ENCODE assay signal across 9 cellular contexts in genomic region chr1:212062832-212063438, GRCh38. TPM values are rescaled to one million over a fixed set of nuclear protein-coding genes. Genes with fewer than 3 reads are reported as not detected.
DNase-seq lines count a peak whose midpoint lies in the region; ATAC-seq, FAIRE-seq and TF ChIP-seq lines count a peak whose summit lies in the region.
"Had no signal": no experiment of that assay in that cellular context is flagged by ENCODE, and none has a peak within 500 bp of the region (broad histone marks: within the 10 kb centered on the region; RNA-seq: fewer than 3 reads in every experiment).

No MANE protein-coding gene starts in this region.

- no peak for TF ChIP-seq POLR2A in H54 (IDR thresholded peaks at IDR 0.05; ENCODE audit: low read depth, low read length)

- no peak overlapping the region for H3K27ac ChIP-seq in CD8-positive, alpha-beta T cell (ENCODE audit: low read depth, low read length)
- no peak overlapping the region for H3K27ac ChIP-seq in PC-9
- H3K27ac ChIP-seq: epithelial cell of prostate had no signal

- intact Hi-C loops in CD8-positive, alpha-beta T cell (cut with DNase I, micrococcal nuclease) = loop anchor here (1.0 to 10.0 kb wide), 5 partner anchors 228 to 722 kb away; no protein-coding TSS in a partner anchor
- intact Hi-C loops in PC-9 (cut with micrococcal nuclease; ENCODE audit: unreplicated experiment) = loop anchor here (1.0 to 2.0 kb wide), 3 partner anchors 228 to 930 kb away; no protein-coding TSS in a partner anchor
- intact Hi-C loops in activated T-helper 2 cell treated with anti-CD3 and anti-CD28 coated beads, Interferon-gamma antibody, Interleukin-2, Interleukin-4, amounts not matched to agents 10 μg/mL and 5 μg/mL and 100 μg/mL, durations not matched to agents 14 hours and 24 hours and 36 hours (cut with micrococcal nuclease) = loop anchor here (2.0 kb wide), 2 partner anchors 306 to 394 kb away; no protein-coding TSS in a partner anchor

- no peaks in the 10 kb centered on the region for H3K79me2 ChIP-seq in PC-9 (ENCODE audit: low read depth)

- no peaks in the 10 kb centered on the region for H3K36me3 Mint-ChIP-seq in CD8-positive, alpha-beta T cell
- H3K36me3 Mint-ChIP-seq in effector memory CD8-positive, alpha-beta T cell (ENCODE audit: insufficient read depth) = no peaks in the 10 kb centered on the region
- H3K36me3 Mint-ChIP-seq in activated T-helper 2 cell treated with anti-CD3 and anti-CD28 coated beads, Interferon-gamma antibody, Interleukin-2, Interleukin-4, amounts not matched to agents 10 μg/mL and 5 μg/mL and 100 μg/mL, durations not matched to agents 14 hours and 24 hours and 36 hours (ENCODE audit: low read depth) = peaks cover 67% of the 10 kb centered on the region

- H3K36me3 ChIP-seq in CD8-positive, alpha-beta T cell (ENCODE audit: insufficient read depth, low read length) = no peaks in the 10 kb centered on the region
- H3K36me3 ChIP-seq in PC-9 (ENCODE audit: low read depth) = no peaks in the 10 kb centered on the region

- H3K27me3 Mint-ChIP-seq in CD8-positive, alpha-beta T cell (ENCODE audit: low read depth) = no peaks in the 10 kb centered on the region
- H3K27me3 Mint-ChIP-seq in effector memory CD8-positive, alpha-beta T cell = no peaks in the 10 kb centered on the region
- H3K27me3 Mint-ChIP-seq in activated T-helper 2 cell treated with anti-CD3 and anti-CD28 coated beads, Interferon-gamma antibody, Interleukin-2, Interleukin-4, amounts not matched to agents 10 μg/mL and 5 μg/mL and 100 μg/mL, durations not matched to agents 14 hours and 24 hours and 36 hours (ENCODE audit: low read depth) = no peaks in the 10 kb centered on the region

- H2AFZ ChIP-seq in PC-9 = no peak overlapping the region

- CTCF ChIA-PET in CD8-positive, alpha-beta T cell (lab: Charles Lee) = interaction anchor here (0.8 to 6.4 kb wide), 30 partner anchors 8 to 415 kb away, joined by 3 to 133 read pairs (median 6); partner anchors contain the start of genes DTL and INTS7
- CTCF ChIA-PET in PC-9 (lab: Charles Lee) = interaction anchor here (0.5 to 1.7 kb wide), 5 partner anchors 27 to 393 kb away, joined by 3 to 8 read pairs (median 3); no protein-coding TSS in a partner anchor

- peak; percentile 62 for ATAC-seq in CD8-positive, alpha-beta T cell
- ATAC-seq in HG03432 (IDR thresholded peaks at IDR 0.05; ENCODE audit: unreplicated experiment) = peak; percentile 46
- ATAC-seq in effector memory CD8-positive, alpha-beta T cell (replicated peaks) = peak; percentile 57

- no peaks in the 10 kb centered on the region for H3K9me2 ChIP-seq in PC-9 (ENCODE audit: insufficient read depth)

- no peak overlapping the region for H3K4me3 ChIP-seq in CD8-positive, alpha-beta T cell (ENCODE audit: low read depth, low read length)
- no peak overlapping the region for H3K4me3 ChIP-seq in PC-9

- TF ChIP-seq CTCF in CD8-positive, alpha-beta T cell (IDR thresholded peaks at IDR 0.05) = peak; percentile 74
- TF ChIP-seq CTCF in PC-9 (conservative IDR thresholded peaks at IDR 0.05) = peak; percentile 84

- H3K9me3 ChIP-seq in CD8-positive, alpha-beta T cell (ENCODE audit: low read length) = no peaks in the 10 kb centered on the region
- peaks cover 3% of the 10 kb centered on the region; the same call in 1 of the 2 replicates for H3K9me3 ChIP-seq in PC-9 (ENCODE audit: insufficient read depth, low read depth)

- no peak overlapping the region for H3K4me3 Mint-ChIP-seq in CD8-positive, alpha-beta T cell
- H3K4me3 Mint-ChIP-seq in effector memory CD8-positive, alpha-beta T cell = no peak overlapping the region
- H3K4me3 Mint-ChIP-seq in activated T-helper 2 cell treated with anti-CD3 and anti-CD28 coated beads, Interferon-gamma antibody, Interleukin-2, Interleukin-4, amounts not matched to agents 10 μg/mL and 5 μg/mL and 100 μg/mL, durations not matched to agents 14 hours and 24 hours and 36 hours (ENCODE audit: low read depth) = no peak overlapping the region

- no peaks in the 10 kb centered on the region for H3K4me1 ChIP-seq in CD8-positive, alpha-beta T cell (ENCODE audit: insufficient read depth, low read length)
- no peaks in the 10 kb centered on the region for H3K4me1 ChIP-seq in PC-9 (replicated peaks; ENCODE audit: insufficient read depth)

- no peaks in the 10 kb centered on the region for H4K20me1 ChIP-seq in PC-9 (ENCODE audit: insufficient read depth)

- no peak overlapping the region for H3K4me2 ChIP-seq in PC-9

- POLR2A ChIA-PET in CD8-positive, alpha-beta T cell (lab: Charles Lee) = interaction anchor here (1.8 kb wide), 1 partner anchor 223 kb away, joined by 4 read pairs; the partner anchor contains the start of gene PPP2R5A
- POLR2A ChIA-PET in PC-9 (lab: Charles Lee; ENCODE audit: unreplicated experiment) = no interaction called here

- no TSS peak for BruUV-seq in PC-9 (replicated peaks; lab: Mats Ljungman, UMichigan)

- H3K27ac Mint-ChIP-seq in CD8-positive, alpha-beta T cell = no peak overlapping the region
- no peak overlapping the region for H3K27ac Mint-ChIP-seq in effector memory CD8-positive, alpha-beta T cell
- no peak overlapping the region for H3K27ac Mint-ChIP-seq in activated T-helper 2 cell treated with anti-CD3 and anti-CD28 coated beads, Interferon-gamma antibody, Interleukin-2, Interleukin-4, amounts not matched to agents 10 μg/mL and 5 μg/mL and 100 μg/mL, durations not matched to agents 14 hours and 24 hours and 36 hours

- no peaks in the 10 kb centered on the region for H3K27me3 ChIP-seq in CD8-positive, alpha-beta T cell (ENCODE audit: insufficient read depth, low read length)
- no peaks in the 10 kb centered on the region for H3K27me3 ChIP-seq in PC-9 (ENCODE audit: insufficient read depth, low read depth)

- H3K4me1 Mint-ChIP-seq in CD8-positive, alpha-beta T cell (ENCODE audit: low read depth) = no peaks in the 10 kb centered on the region
- no peaks in the 10 kb centered on the region for H3K4me1 Mint-ChIP-seq in effector memory CD8-positive, alpha-beta T cell (ENCODE audit: low read depth in 2 of 2)
- H3K4me1 Mint-ChIP-seq in activated T-helper 2 cell treated with anti-CD3 and anti-CD28 coated beads, Interferon-gamma antibody, Interleukin-2, Interleukin-4, amounts not matched to agents 10 μg/mL and 5 μg/mL and 100 μg/mL, durations not matched to agents 14 hours and 24 hours and 36 hours (ENCODE audit: low read depth) = peaks cover 17% of the 10 kb centered on the region

- no peak for FAIRE-seq in H54 (lab: Jason Lieb, UNC)

- H3K9me3 Mint-ChIP-seq in CD8-positive, alpha-beta T cell = peaks cover 4% of the 10 kb centered on the region
- no peaks in the 10 kb centered on the region for H3K9me3 Mint-ChIP-seq in effector memory CD8-positive, alpha-beta T cell
- peaks cover 5% of the 10 kb centered on the region for H3K9me3 Mint-ChIP-seq in activated T-helper 2 cell treated with anti-CD3 and anti-CD28 coated beads, Interferon-gamma antibody, Interleukin-2, Interleukin-4, amounts not matched to agents 10 μg/mL and 5 μg/mL and 100 μg/mL, durations not matched to agents 14 hours and 24 hours and 36 hours

- DNase-seq in CD8-positive, alpha-beta T cell = no peak
- DNase-seq in PC-9 = no peak
- DNase-seq in effector memory CD8-positive, alpha-beta T cell = no peak
- DNase-seq in middle frontal gyrus (ENCODE audit: extremely low spot score, low spot score) = peak; percentile 39
- DNase-seq in H54 (ENCODE audit: insufficient read length, low spot score) = no peak
- DNase-seq in activated CD4-positive, alpha-beta T cell treated with anti-CD3 and anti-CD28 coated beads, Interleukin-2, amount 50 U/mL, for 4 hours = no peak
- no peak for DNase-seq in activated T-helper 2 cell treated with anti-CD3 and anti-CD28 coated beads, Interferon-gamma antibody, Interleukin-2, Interleukin-4, amounts not matched to agents 10 μg/mL and 5 μg/mL and 100 μg/mL, durations not matched to agents 14 hours and 24 hours and 36 hours (ENCODE audit: low spot score)

- peaks cover 15% of the 10 kb centered on the region for H3F3A ChIP-seq in PC-9 (ENCODE audit: insufficient read depth, low read depth)

RNA-seq across cellular contexts. Expression of gene DTL, which starts 27.4 kb away (rescaled TPM):
- 1 to 10 TPM; 1.0 to 1.2 TPM for total RNA-seq in CD8-positive, alpha-beta T cell
- 22.5 TPM in 2 replicates for total RNA-seq in PC-9 (2021)
- 73.9 and 77.0 TPM in 2 replicates for total RNA-seq in activated T-helper 2 cell treated with anti-CD3 and anti-CD28 coated beads, Interferon-gamma antibody, Interleukin-2, Interleukin-4, amounts not matched to agents 10 μg/mL and 5 μg/mL and 100 μg/mL, durations not matched to agents 14 hours and 24 hours and 36 hours

RNA-seq across cellular contexts. Expression of gene INTS7, which starts 27.6 kb away (rescaled TPM):
- total RNA-seq in CD8-positive, alpha-beta T cell = 1 to 10 TPM; 2.4 to 3.3 TPM
- total RNA-seq in PC-9 (2021) = 18.4 and 24.7 TPM in 2 replicates
- 33.3 and 33.8 TPM in 2 replicates for total RNA-seq in activated T-helper 2 cell treated with anti-CD3 and anti-CD28 coated beads, Interferon-gamma antibody, Interleukin-2, Interleukin-4, amounts not matched to agents 10 μg/mL and 5 μg/mL and 100 μg/mL, durations not matched to agents 14 hours and 24 hours and 36 hours

Comparison
In these comparisons a context has a peak if more than half of its experiments do, and no peak if none do; other contexts are left out.
1. RNA of gene DTL, which starts 27.4 kb away (total RNA-seq): 73.9 to 77.0 TPM in activated T-helper 2 cell treated with anti-CD3 and anti-CD28 coated beads, Interferon-gamma antibody, Interleukin-2, Interleukin-4, amounts not matched to agents 10 μg/mL and 5 μg/mL and 100 μg/mL, durations not matched to agents 14 hours and 24 hours and 36 hours and 22.5 TPM in PC-9; 1.0 to 1.2 TPM in CD8-positive, alpha-beta T cell; every median in the first group is over 10 times any median in the second.
2. Peak in every context shown above with its lines, with median percentiles within 50 percentile points of each other: ATAC-seq.